ENCODE assay signal across 8 cellular contexts in genomic region chr9:131372609-131372978, GRCh38. TPM values are rescaled to one million over a fixed set of nuclear protein-coding genes. Genes with fewer than 3 reads are reported as not detected.
DNase-seq lines count a peak whose midpoint lies in the region; ATAC-seq and TF ChIP-seq lines count a peak whose summit lies in the region.
"Not testable (repeated sequence)": the region's sequence is repeated elsewhere in the genome, so short reads cannot be mapped to it uniquely, and the experiment has no call there.

No MANE protein-coding gene starts in this region.

- H3K4me3 ChIP-seq in HUES64 (ENCODE audit: low read length) (peak overlapping the region; percentile 79), SJSA1 (peak overlapping the region; percentile 55), iPS-18a (ENCODE audit: low read length) (peak overlapping the region; percentile 76), stomach (peak overlapping the region; percentile 51 to 67 (median 60))
- peak overlapping the region; percentile 94 for H3K4me3 ChIP-seq in effector memory CD4-positive, alpha-beta T cell (ENCODE audit: insufficient read depth, low read depth, low read length, poor library complexity, severe bottlenecking)

- H3K27me3 Mint-ChIP-seq in nephron progenitor cell (ENCODE audit: low read depth, poor library complexity) = not testable (repeated sequence)

- H3K4me1 Mint-ChIP-seq in nephron progenitor cell = peaks cover 16% of the 10 kb centered on the region

- not testable (repeated sequence) for H3K36me3 Mint-ChIP-seq in activated naive CD4-positive, alpha-beta T cell treated with anti-CD3 and anti-CD28 coated beads, Interleukin-2, amount 50 U/mL, for 72 hours; nephron progenitor cell (ENCODE audit: low read depth)

- ATAC-seq in activated naive CD4-positive, alpha-beta T cell treated with anti-CD3 and anti-CD28 coated beads, Interleukin-2, amount 50 U/mL, for 72 hours = not testable (repeated sequence)

- intact Hi-C loops in stomach (cut with DNase I; ENCODE audit: low total_unique reads) = not testable (repeated sequence)

- not testable (repeated sequence) for H3K9me3 ChIP-seq in HUES64 (ENCODE audit: insufficient read depth, low read depth, low read length); SJSA1 (replicated peaks); effector memory CD4-positive, alpha-beta T cell (ENCODE audit: control insufficient read depth, low read length); iPS-18a (ENCODE audit: control insufficient read depth, low read depth, low read length); stomach

- not testable (repeated sequence) for TF ChIP-seq CTCF in C4-2B (conservative IDR thresholded peaks at IDR 0.05); nephron progenitor cell (IDR thresholded peaks at IDR 0.05); stomach (IDR thresholded peaks at IDR 0.05)

- peak overlapping the region; percentile 74 for H3K27ac ChIP-seq in C4-2B
- H3K27ac ChIP-seq in HUES64 (ENCODE audit: low read depth, low read length); SJSA1; iPS-18a (ENCODE audit: low read length): not testable (repeated sequence)
- peak overlapping the region; percentile 79 for H3K27ac ChIP-seq in effector memory CD4-positive, alpha-beta T cell (ENCODE audit: insufficient read depth, low read length, poor library complexity, severe bottlenecking)
- peak overlapping the region; percentile 87 to 97 (median 95) for H3K27ac ChIP-seq in stomach

- H3K27me3 ChIP-seq in HUES64 (ENCODE audit: insufficient read depth, low read length); SJSA1 (replicated peaks); effector memory CD4-positive, alpha-beta T cell (replicated peaks; ENCODE audit: control insufficient read depth, insufficient read depth, low read length, poor library complexity, severe bottlenecking); iPS-18a (ENCODE audit: control insufficient read depth, insufficient read depth, low read length); stomach: not testable (repeated sequence)

- peak overlapping the region; percentile 92 to 98 for H3K27ac Mint-ChIP-seq in activated naive CD4-positive, alpha-beta T cell treated with anti-CD3 and anti-CD28 coated beads, Interleukin-2, amount 50 U/mL, for 72 hours
- H3K27ac Mint-ChIP-seq in nephron progenitor cell = peak overlapping the region; percentile 98

- H3K9ac ChIP-seq in HUES64 (ENCODE audit: low read depth, low read length) (peak overlapping the region; percentile 74), iPS-18a (ENCODE audit: low read length) (peak overlapping the region; percentile 61)

- 67% methylated on average over 17 of the region's 17 CpGs for WGBS in HUES64
- WGBS in stomach, 5 donors = 39 to 60% (median 48%) methylated on average over 17 of the region's 17 CpGs

- H3K9me3 Mint-ChIP-seq in activated naive CD4-positive, alpha-beta T cell treated with anti-CD3 and anti-CD28 coated beads, Interleukin-2, amount 50 U/mL, for 72 hours; nephron progenitor cell: not testable (repeated sequence)

- not testable (repeated sequence) for H3K4me1 ChIP-seq in HUES64 (ENCODE audit: insufficient read depth, low read length); SJSA1 (replicated peaks); effector memory CD4-positive, alpha-beta T cell (ENCODE audit: control insufficient read depth, insufficient read depth, low read length, poor library complexity, severe bottlenecking); iPS-18a (ENCODE audit: control insufficient read depth, low read depth, low read length)
- H3K4me1 ChIP-seq in stomach = peaks cover 7 to 16% (median 11%) of the 10 kb centered on the region in 4 donors

- H3K4me3 Mint-ChIP-seq in nephron progenitor cell = peak overlapping the region; percentile 93

- H3K36me3 ChIP-seq in HUES64 (ENCODE audit: insufficient read depth, low read length); SJSA1; effector memory CD4-positive, alpha-beta T cell (ENCODE audit: control insufficient read depth, insufficient read depth, low read length); iPS-18a (ENCODE audit: control insufficient read depth, low read depth, low read length); stomach: not testable (repeated sequence)

- DNase-seq in SJSA1 (ENCODE audit: low read depth in 1 of 2, low spot score in 2 of 2); activated naive CD4-positive, alpha-beta T cell treated with anti-CD3 and anti-CD28 coated beads, Interleukin-2, amount 50 U/mL, for 72 hours (ENCODE audit: low spot score in 2 of 2); nephron progenitor cell; stomach: not testable (repeated sequence)
- DNase-seq in effector memory CD4-positive, alpha-beta T cell = peak in 1 of 3 donors; percentile 4

- not testable (repeated sequence) for TF ChIP-seq EP300 in stomach (IDR thresholded peaks at IDR 0.05)

- not testable (repeated sequence) for TF ChIP-seq POLR2A in stomach (IDR thresholded peaks at IDR 0.05)

RNA-seq across cellular contexts. Expression of gene PRRC2B, which starts 21.3 kb away (rescaled TPM):
- 85.6 TPM for polyA plus RNA-seq in HUES64 (2013, experiment 1 of 2)
- 111 TPM for polyA plus RNA-seq in HUES64 (2013, experiment 2 of 2)
- total RNA-seq in SJSA1 (2014; rRNA removed; shearing (Covaris generic)) = 38.4 and 41.1 TPM in 2 replicates
- 100 to 1,000 TPM; 138 to 160 TPM for total RNA-seq in activated naive CD4-positive, alpha-beta T cell treated with anti-CD3 and anti-CD28 coated beads, Interleukin-2, amount 50 U/mL, for 72 hours
- 100 to 1,000 TPM in 3 of 5 donors, 10 to 100 TPM in 2; 70.6 to 251 (median 135) TPM for total RNA-seq in stomach
- 10 to 100 TPM; 26.3 to 36.4 (median 30.5) TPM for polyA plus RNA-seq in stomach
